18 cellular contexts compared by ENCODE assay signal in the genomic region with DNA sequence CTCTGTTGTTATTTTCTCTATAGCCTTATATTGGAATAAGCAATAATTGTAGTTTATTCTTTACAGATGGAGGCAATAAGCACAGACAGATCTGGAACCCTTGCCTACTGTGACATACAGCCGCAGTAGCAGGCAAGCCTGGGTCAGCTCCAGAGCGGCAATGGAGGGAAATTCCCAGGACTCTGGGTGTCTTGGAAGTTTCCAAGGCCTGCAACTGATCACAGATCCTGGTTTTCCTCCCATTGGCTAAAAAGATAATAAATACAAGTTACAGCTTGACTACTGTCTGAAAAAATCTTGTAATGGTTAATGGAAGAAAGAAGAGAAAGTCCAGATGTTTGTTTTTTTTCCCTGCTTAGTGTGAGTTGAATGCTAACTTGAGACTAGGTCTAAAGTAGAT.
DNase-seq lines count a peak whose midpoint lies in the region; ATAC-seq and TF ChIP-seq lines count a peak whose summit lies in the region.
"Had no signal": no experiment of that assay in that cellular context is flagged by ENCODE, and none has a peak within 500 bp of the region (broad histone marks: within the 10 kb centered on the region; RNA-seq: fewer than 3 reads in every experiment).

No MANE protein-coding gene starts in this region.

- DNase-seq in RPMI7951 (ENCODE audit: low read depth) (peak; percentile 47), esophagus squamous epithelium (lab: John Stamatoyannopoulos, UW) (no peak), kidney tubule cell (ENCODE audit: low spot score) (peak; percentile 79), dermis blood vessel endothelial cell (no peak)
- DNase-seq in stimulated activated naive B cell treated with anti-CD40 and anti-IgM and Interleukin-4, amounts not matched to agents 10 μg/mL and 1 μg/mL and 100 μg/mL, for 72 hours, result no peak
- DNase-seq: activated CD4-positive, alpha-beta T cell treated with anti-CD3 and anti-CD28 coated beads for 4 hours; activated naive CD8-positive, alpha-beta T cell treated with anti-CD3 and anti-CD28 coated beads, Interleukin-2, amount 50 U/mL, for 24 hours; C1 segment of cervical spinal cord; left colon; NCI-H1092; NCI-H526; Right ventricle myocardium superior had no signal

- peaks cover 14 to 21% of the 10 kb centered on the region in 2 donors for H3K4me1 Mint-ChIP-seq in stimulated activated naive B cell treated with anti-CD40 and anti-IgM and Interleukin-4, amounts not matched to agents 10 μg/mL and 1 μg/mL and 100 μg/mL, for 72 hours
- H3K4me1 Mint-ChIP-seq: neural crest cell had no signal

- no peaks in the 10 kb centered on the region for H3K27me3 ChIP-seq in esophagus squamous epithelium
- no peaks in the 10 kb centered on the region for H3K27me3 ChIP-seq in gastroesophageal sphincter
- H3K27me3 ChIP-seq: esophagus muscularis mucosa, tibial nerve had no signal

- H3K4me3 ChIP-seq in esophagus squamous epithelium, result no peak overlapping the region
- H3K4me3 ChIP-seq in gastroesophageal sphincter, result no peak overlapping the region
- H3K4me3 ChIP-seq: esophagus muscularis mucosa, tibial nerve had no signal

- TF ChIP-seq POLR2A in esophagus squamous epithelium (IDR thresholded peaks at IDR 0.05), result no peak
- no peak for TF ChIP-seq POLR2A in gastroesophageal sphincter (IDR thresholded peaks at IDR 0.05)

- intact Hi-C loops in esophagus squamous epithelium (cut with DNase I), result loop anchor here (5.0 to 10.0 kb wide), 2 partner anchors 173 to 470 kb away; no protein-coding TSS in a partner anchor

- no peaks in the 10 kb centered on the region for H3K9me3 Mint-ChIP-seq in stimulated activated naive B cell treated with anti-CD40 and anti-IgM and Interleukin-4, amounts not matched to agents 10 μg/mL and 1 μg/mL and 100 μg/mL, for 72 hours
- H3K9me3 Mint-ChIP-seq: activated naive CD8-positive, alpha-beta T cell treated with anti-CD3 and anti-CD28 coated beads, Interleukin-2, amount 50 U/mL, for 24 hours; activated T-helper 2 cell treated with anti-CD3 and anti-CD28 coated beads, Interferon-gamma antibody, Interleukin-2, Interleukin-4, amounts not matched to agents 10 μg/mL and 5 μg/mL and 100 μg/mL, durations not matched to agents 14 hours and 24 hours and 36 hours had no signal

- H3K4me3 Mint-ChIP-seq in stimulated activated naive B cell treated with anti-CD40 and anti-IgM and Interleukin-4, amounts not matched to agents 10 μg/mL and 1 μg/mL and 100 μg/mL, for 72 hours, result no peak overlapping the region
- H3K4me3 Mint-ChIP-seq: activated naive CD8-positive, alpha-beta T cell treated with anti-CD3 and anti-CD28 coated beads, Interleukin-2, amount 50 U/mL, for 24 hours; neural crest cell had no signal

- ATAC-seq in gastroesophageal sphincter (no peak), GM21528 (IDR thresholded peaks at IDR 0.05; ENCODE audit: low FRiP score, unreplicated experiment) (no peak)
- no peak for ATAC-seq in stimulated activated naive B cell treated with anti-CD40 and anti-IgM and Interleukin-4, amounts not matched to agents 10 μg/mL and 1 μg/mL and 100 μg/mL, for 72 hours (replicated peaks)
- ATAC-seq: activated naive CD8-positive, alpha-beta T cell treated with anti-CD3 and anti-CD28 coated beads, Interleukin-2, amount 50 U/mL, for 24 hours; left colon had no signal

- TF ChIP-seq EP300 in gastroesophageal sphincter (IDR thresholded peaks at IDR 0.05), result no peak

- no peaks in the 10 kb centered on the region for H3K36me3 ChIP-seq in esophagus squamous epithelium
- H3K36me3 ChIP-seq in gastroesophageal sphincter, result no peaks in the 10 kb centered on the region
- H3K36me3 ChIP-seq: esophagus muscularis mucosa, tibial nerve had no signal

- no peak for TF ChIP-seq CTCF in esophagus squamous epithelium (IDR thresholded peaks at IDR 0.05)
- TF ChIP-seq CTCF in gastroesophageal sphincter (IDR thresholded peaks at IDR 0.05), result no peak

- peaks cover 0 to 4% of the 10 kb centered on the region in 2 donors for H3K27me3 Mint-ChIP-seq in stimulated activated naive B cell treated with anti-CD40 and anti-IgM and Interleukin-4, amounts not matched to agents 10 μg/mL and 1 μg/mL and 100 μg/mL, for 72 hours
- H3K27me3 Mint-ChIP-seq: activated naive CD8-positive, alpha-beta T cell treated with anti-CD3 and anti-CD28 coated beads, Interleukin-2, amount 50 U/mL, for 24 hours had no signal

- H3K27ac ChIP-seq in esophagus squamous epithelium (peak overlapping the region in 3 of 4 donors; percentile 6 to 81 (median 40)), gastroesophageal sphincter (no peak overlapping the region)
- H3K27ac ChIP-seq: esophagus muscularis mucosa had no signal

- H3K9me3 ChIP-seq in esophagus squamous epithelium (no peaks in the 10 kb centered on the region), gastroesophageal sphincter (no peaks in the 10 kb centered on the region)
- H3K9me3 ChIP-seq: esophagus muscularis mucosa, tibial nerve had no signal

- H3K4me1 ChIP-seq in esophagus squamous epithelium (peaks cover 10 to 51% (median 14%) of the 10 kb centered on the region in 3 donors), gastroesophageal sphincter (no peaks in the 10 kb centered on the region)

- H3K36me3 Mint-ChIP-seq in stimulated activated naive B cell treated with anti-CD40 and anti-IgM and Interleukin-4, amounts not matched to agents 10 μg/mL and 1 μg/mL and 100 μg/mL, for 72 hours, result no peaks in the 10 kb centered on the region

- 5 to 52% methylated on average over 2 of the region's 2 CpGs for WGBS in esophagus squamous epithelium, 2 donors
- WGBS in gastroesophageal sphincter (ENCODE audit: low coverage in 1 of 2), 2 donors, result 50 to 64% methylated on average over 1 to 2 of the region's 2 CpGs

- H3K27ac Mint-ChIP-seq in stimulated activated naive B cell treated with anti-CD40 and anti-IgM and Interleukin-4, amounts not matched to agents 10 μg/mL and 1 μg/mL and 100 μg/mL, for 72 hours, result no peak overlapping the region
- H3K27ac Mint-ChIP-seq: activated naive CD8-positive, alpha-beta T cell treated with anti-CD3 and anti-CD28 coated beads, Interleukin-2, amount 50 U/mL, for 24 hours; activated T-helper 2 cell treated with anti-CD3 and anti-CD28 coated beads, Interferon-gamma antibody, Interleukin-2, Interleukin-4, amounts not matched to agents 10 μg/mL and 5 μg/mL and 100 μg/mL, durations not matched to agents 14 hours and 24 hours and 36 hours had no signal

Comparison
In these comparisons a context has a peak if more than half of its experiments do, and no peak if none do; other contexts are left out.
1. DNase-seq: peak in RPMI7951 (single experiment) and kidney tubule cell (single experiment); none in esophagus squamous epithelium (single experiment), dermis blood vessel endothelial cell (single experiment) and stimulated activated naive B cell treated with anti-CD40 and anti-IgM and Interleukin-4, amounts not matched to agents 10 μg/mL and 1 μg/mL and 100 μg/mL, for 72 hours (single experiment).
2. H3K27ac ChIP-seq: peak in esophagus squamous epithelium (3 of 4); none in gastroesophageal sphincter (0 of 4).